In the genomic region with DNA sequence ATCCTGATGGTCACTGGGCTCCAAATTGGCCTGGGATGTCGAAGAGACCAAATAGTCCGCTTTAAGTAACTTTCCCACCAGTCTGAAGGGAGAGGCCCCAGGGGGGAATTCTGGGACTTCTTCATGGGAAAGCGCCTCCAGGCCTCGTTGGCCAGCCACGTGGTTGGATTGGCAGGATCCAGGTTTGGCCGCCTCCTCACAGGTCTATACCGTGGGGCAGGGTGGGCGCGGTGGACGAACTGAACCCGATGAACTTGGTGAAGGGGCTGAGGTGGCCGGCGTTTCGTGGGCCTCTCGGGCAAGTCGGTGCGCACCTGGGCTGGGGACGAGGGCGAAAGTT, we compare ENCODE assay signal across 12 cellular contexts. TPM values are rescaled to one million over a fixed set of nuclear protein-coding genes. Genes with fewer than 3 reads are reported as not detected.
DNase-seq lines count a peak whose midpoint lies in the region; ATAC-seq and TF ChIP-seq lines count a peak whose summit lies in the region.
"Had no signal": no experiment of that assay in that cellular context is flagged by ENCODE, and none has a peak within 500 bp of the region (broad histone marks: within the 10 kb centered on the region; RNA-seq: fewer than 3 reads in every experiment).

No MANE protein-coding gene starts in this region.

- H3K9me3 ChIP-seq in HUES48 (ENCODE audit: control insufficient read depth, insufficient read depth, low read length) (no peaks in the 10 kb centered on the region; the same call in 1 of the 2 replicates), colonic mucosa (no peaks in the 10 kb centered on the region), muscle layer of duodenum (ENCODE audit: control insufficient read depth in 1 of 2, low read length in 2 of 2) (no peaks in the 10 kb centered on the region)

- peak overlapping the region; percentile 68 for H2AFZ ChIP-seq in ACC112 (ENCODE audit: low read length, unreplicated experiment)

- H3K27me3 ChIP-seq in ACC112 (ENCODE audit: insufficient read depth, low read length) (peaks cover 79% of the 10 kb centered on the region), HUES48 (ENCODE audit: control insufficient read depth, insufficient read depth, low read length) (peaks cover 48% of the 10 kb centered on the region), colonic mucosa (peaks cover 25% of the 10 kb centered on the region), muscle layer of duodenum (ENCODE audit: low read depth, low read length) (peaks cover 48% of the 10 kb centered on the region)

- no peaks in the 10 kb centered on the region for H3K79me2 ChIP-seq in ACC112 (ENCODE audit: control insufficient read depth, insufficient read depth, low read length, unreplicated experiment)

- H3K4me3 ChIP-seq in ACC112 (ENCODE audit: low read depth, low read length) (peak overlapping the region; percentile 81), HUES48 (ENCODE audit: low read depth, low read length) (peak overlapping the region; percentile 80), colonic mucosa (peak overlapping the region; percentile 54), muscle layer of duodenum (ENCODE audit: low read depth in 1 of 2, low read length in 2 of 2) (peak overlapping the region; percentile 52 to 68)

- no peaks in the 10 kb centered on the region for H3K4me1 ChIP-seq in ACC112 (ENCODE audit: control insufficient read depth, insufficient read depth, low read length, unreplicated experiment)
- no peaks in the 10 kb centered on the region for H3K4me1 ChIP-seq in HUES48 (ENCODE audit: control insufficient read depth, insufficient read depth, low read length)
- H3K4me1 ChIP-seq in colonic mucosa: no peaks in the 10 kb centered on the region
- H3K4me1 ChIP-seq in muscle layer of duodenum (ENCODE audit: control insufficient read depth in 1 of 2, insufficient read depth in 2 of 2, low read length in 2 of 2): peaks cover 0 to 14% of the 10 kb centered on the region in 2 donors

- intact Hi-C loops in colonic mucosa (cut with DNase I): loop anchor here (5.0 to 10.0 kb wide), 3 partner anchors 206 to 453 kb away; no protein-coding TSS in a partner anchor

- DNase-seq in colonic mucosa (no peak), SHP77 (lab: John Stamatoyannopoulos, UW) (no peak)
- DNase-seq: activated effector memory CD4-positive, alpha-beta T cell treated with Interleukin-2 at 50 U/mL for 16 hours; DMS79 treated with DMSO at 0.1 percent for 48 hours had no signal

- H3K36me3 ChIP-seq in ACC112 (ENCODE audit: insufficient read depth, low read length): no peaks in the 10 kb centered on the region
- no peaks in the 10 kb centered on the region for H3K36me3 ChIP-seq in HUES48 (ENCODE audit: control insufficient read depth, insufficient read depth, low read length)
- H3K36me3 ChIP-seq in colonic mucosa: no peaks in the 10 kb centered on the region
- no peaks in the 10 kb centered on the region for H3K36me3 ChIP-seq in muscle layer of duodenum (ENCODE audit: control insufficient read depth in 1 of 2, insufficient read depth in 2 of 2, low read length in 2 of 2)

- H3K27ac ChIP-seq in ACC112 (ENCODE audit: low read depth, low read length) (no peak overlapping the region), HUES48 (ENCODE audit: low read depth, low read length) (no peak overlapping the region), colonic mucosa (no peak overlapping the region), muscle layer of duodenum (ENCODE audit: low read length) (no peak overlapping the region)

- no peak overlapping the region for H3K9ac ChIP-seq in HUES48 (ENCODE audit: low read depth, low read length)
- peak overlapping the region in 1 of 2 donors; percentile 59 for H3K9ac ChIP-seq in colonic mucosa (ENCODE audit: low read depth in 2 of 2, low read length in 2 of 2)

- TF ChIP-seq CTCF in colonic mucosa (IDR thresholded peaks at IDR 0.05): no peak

- ATAC-seq in HG03457 (IDR thresholded peaks at IDR 0.05; ENCODE audit: unreplicated experiment): no peak
- no peak for ATAC-seq in GM21360 (IDR thresholded peaks at IDR 0.05; ENCODE audit: unreplicated experiment)
- ATAC-seq in HG03135 (IDR thresholded peaks at IDR 0.05; ENCODE audit: unreplicated experiment): no peak

RNA-seq across cellular contexts. Expression of a gene that starts 0.3 kb away (rescaled TPM):
- under 1 TPM; 0.07 to 0.13 TPM for total RNA-seq in colonic mucosa
- total RNA-seq: HT-29, liver had no signal
